Comparison of ENCODE assay signal across 1 cellular context in genomic region chr13:98230762-98231161, GRCh38.
TF ChIP-seq lines count a peak whose summit lies in the region.

No MANE protein-coding gene starts in this region.

TF ChIP-seq in HepG2, 621 proteins besides CTCF, POLR2A, EP300 and RAD21:
- peak; percentile 39; the same call in 1 of the 2 replicates for TF ChIP-seq ZSCAN5A (CRISPR knock-in tag; IDR thresholded peaks at IDR 0.05; ENCODE audit: borderline replicate concordance)
- TF ChIP-seq ZNF431 (CRISPR knock-in tag; IDR thresholded peaks at IDR 0.05; ENCODE audit: borderline replicate concordance, low read depth), result peak; percentile 81; the same call in 1 of the 2 replicates
- TF ChIP-seq ZNF430 (CRISPR knock-in tag; IDR thresholded peaks at IDR 0.05), result peak; percentile 87; the same call in 1 of the 2 replicates
- 0 out of 2 replicates have a peak, but pooled peaks have one; percentile 16 for TF ChIP-seq ZNF740 (CRISPR knock-in tag; IDR thresholded peaks at IDR 0.05)
